Comparison of ENCODE assay signal across 8 cellular contexts in genomic region chr21:29232601-29233541, GRCh38.
A peak's percentile ranks its signal among the peaks of the same experiment; 100 is the strongest.
DNase-seq lines count a peak whose midpoint lies in the region; ATAC-seq and TF ChIP-seq lines count a peak whose summit lies in the region.

No MANE protein-coding gene starts in this region.

- no peaks in the 10 kb centered on the region for H3K9me3 ChIP-seq in gastroesophageal sphincter

- H3K4me1 Mint-ChIP-seq in activated naive CD4-positive, alpha-beta T cell treated with anti-CD3 and anti-CD28 coated beads, Interleukin-2, amount 50 U/mL, for 24 hours: peaks cover 43% of the 10 kb centered on the region
- peaks cover 64% of the 10 kb centered on the region for H3K4me1 Mint-ChIP-seq in stimulated activated naive CD8-positive, alpha-beta T cell treated with anti-CD3 and anti-CD28 coated beads, Interleukin-15, amount 100 ng/mL, for 72 hours

- no peak for DNase-seq in activated naive CD4-positive, alpha-beta T cell treated with Interleukin-2 at 50 U/mL for 16 hours
- DNase-seq in HS-5 (ENCODE audit: low read depth) (peak; percentile 72), astrocyte of the spinal cord (ENCODE audit: low read depth, low spot score) (peak; percentile 67), DMS53 treated with DMSO at 0.1 percent for 48 hours (lab: John Stamatoyannopoulos, UW; ENCODE audit: unreplicated experiment) (no peak), NCI-H2029 treated with DMSO at 0.1 percent for 48 hours (lab: John Stamatoyannopoulos, UW) (no peak)
- peak in 1 of 2 donors; percentile 30 for DNase-seq in stimulated activated naive CD8-positive, alpha-beta T cell treated with anti-CD3 and anti-CD28 coated beads, Interleukin-15, amount 100 ng/mL, for 72 hours

- in situ Hi-C loops in astrocyte of the spinal cord (cut with HindIII; ENCODE audit: low sequenced_read_pairs): no loop called here

- TF ChIP-seq POLR2A in gastroesophageal sphincter (IDR thresholded peaks at IDR 0.05): no peak

- H3K27ac ChIP-seq in gastroesophageal sphincter: no peak overlapping the region

- ATAC-seq in stimulated activated naive CD8-positive, alpha-beta T cell treated with anti-CD3 and anti-CD28 coated beads, Interleukin-15, amount 100 ng/mL, for 72 hours: no peak
- no peak for ATAC-seq in gastroesophageal sphincter

- TF ChIP-seq CTCF in astrocyte of the spinal cord (IDR thresholded peaks at IDR 0.05; ENCODE audit: low read depth, low read length) (no peak), gastroesophageal sphincter (IDR thresholded peaks at IDR 0.05) (peak in 1 of 4 experiments; percentile 25)

- H3K27me3 Mint-ChIP-seq in activated naive CD4-positive, alpha-beta T cell treated with anti-CD3 and anti-CD28 coated beads, Interleukin-2, amount 50 U/mL, for 24 hours: no peaks in the 10 kb centered on the region
- H3K27me3 Mint-ChIP-seq in stimulated activated naive CD8-positive, alpha-beta T cell treated with anti-CD3 and anti-CD28 coated beads, Interleukin-15, amount 100 ng/mL, for 72 hours: peaks cover 9% of the 10 kb centered on the region

- H3K9me3 Mint-ChIP-seq in activated naive CD4-positive, alpha-beta T cell treated with anti-CD3 and anti-CD28 coated beads, Interleukin-2, amount 50 U/mL, for 24 hours: no peaks in the 10 kb centered on the region
- H3K9me3 Mint-ChIP-seq in stimulated activated naive CD8-positive, alpha-beta T cell treated with anti-CD3 and anti-CD28 coated beads, Interleukin-15, amount 100 ng/mL, for 72 hours: no peaks in the 10 kb centered on the region

- no peak for TF ChIP-seq EP300 in gastroesophageal sphincter (IDR thresholded peaks at IDR 0.05)

- H3K4me1 ChIP-seq in gastroesophageal sphincter: peaks cover 5 to 15% (median 6%) of the 10 kb centered on the region in 3 donors

- H3K27ac Mint-ChIP-seq in activated naive CD4-positive, alpha-beta T cell treated with anti-CD3 and anti-CD28 coated beads, Interleukin-2, amount 50 U/mL, for 24 hours: peak overlapping the region; percentile 21
- H3K27ac Mint-ChIP-seq in stimulated activated naive CD8-positive, alpha-beta T cell treated with anti-CD3 and anti-CD28 coated beads, Interleukin-15, amount 100 ng/mL, for 72 hours: peak overlapping the region; percentile 93 to 98

- H3K27me3 ChIP-seq in gastroesophageal sphincter: no peaks in the 10 kb centered on the region

- H3K4me3 Mint-ChIP-seq in activated naive CD4-positive, alpha-beta T cell treated with anti-CD3 and anti-CD28 coated beads, Interleukin-2, amount 50 U/mL, for 24 hours: no peak overlapping the region
- peak overlapping the region; percentile 62 for H3K4me3 Mint-ChIP-seq in stimulated activated naive CD8-positive, alpha-beta T cell treated with anti-CD3 and anti-CD28 coated beads, Interleukin-15, amount 100 ng/mL, for 72 hours

- H3K4me3 ChIP-seq in astrocyte of the spinal cord (ENCODE audit: low read depth, low read length) (no peak overlapping the region), gastroesophageal sphincter (no peak overlapping the region)

- 55 to 63% methylated on average over 5 to 9 of the region's 10 CpGs for WGBS in gastroesophageal sphincter (ENCODE audit: low coverage in 1 of 2), 2 donors

- H3K36me3 Mint-ChIP-seq in activated naive CD4-positive, alpha-beta T cell treated with anti-CD3 and anti-CD28 coated beads, Interleukin-2, amount 50 U/mL, for 24 hours: no peaks in the 10 kb centered on the region

- no peaks in the 10 kb centered on the region for H3K36me3 ChIP-seq in gastroesophageal sphincter

Comparison
In these comparisons a context has a peak if more than half of its experiments do, and no peak if none do; other contexts are left out.
1. DNase-seq: peak in HS-5 (single experiment) and astrocyte of the spinal cord (single experiment); none in activated naive CD4-positive, alpha-beta T cell treated with Interleukin-2 at 50 U/mL for 16 hours (single experiment), DMS53 treated with DMSO at 0.1 percent for 48 hours (single experiment) and NCI-H2029 treated with DMSO at 0.1 percent for 48 hours (single experiment).